ENCODE assay signal across 20 cellular contexts in the genomic region with DNA sequence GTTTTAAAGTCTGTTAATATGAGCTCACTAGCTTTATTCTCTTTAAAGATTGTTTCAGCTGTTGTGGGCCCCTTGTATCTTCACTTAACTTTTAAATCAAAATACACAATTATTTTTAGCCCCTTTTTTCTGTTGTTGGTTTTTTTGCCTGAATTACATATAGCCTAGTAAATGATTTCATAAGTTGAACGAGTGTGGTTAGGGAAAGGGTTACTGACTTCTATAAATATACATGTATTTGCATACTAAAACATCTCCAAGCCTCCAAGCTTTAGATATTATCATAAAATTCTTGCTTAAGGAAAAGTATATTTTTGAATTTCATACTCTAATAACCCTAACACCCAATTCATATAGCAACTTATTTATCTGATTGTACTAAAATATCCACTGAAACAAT.
DNase-seq lines count a peak whose midpoint lies in the region; ATAC-seq lines count a peak whose summit lies in the region.
"Had no signal": no experiment of that assay in that cellular context is flagged by ENCODE, and none has a peak within 500 bp of the region (broad histone marks: within the 10 kb centered on the region; RNA-seq: fewer than 3 reads in every experiment).

No MANE protein-coding gene starts in this region.

- ATAC-seq in GM18870 (IDR thresholded peaks at IDR 0.05; ENCODE audit: unreplicated experiment) (peak; percentile 71), GM21381 (IDR thresholded peaks at IDR 0.05; ENCODE audit: unreplicated experiment) (peak; percentile 66), HG03139 (IDR thresholded peaks at IDR 0.05; ENCODE audit: unreplicated experiment) (peak; percentile 69), HG03565 (IDR thresholded peaks at IDR 0.05; ENCODE audit: unreplicated experiment) (peak; percentile 36), HG02970 (IDR thresholded peaks at IDR 0.05; ENCODE audit: low FRiP score, unreplicated experiment) (no peak), GM18517 (IDR thresholded peaks at IDR 0.05; ENCODE audit: unreplicated experiment) (no peak)
- ATAC-seq: A549, HepG2, K562, Panc1, T-cell had no signal

- no peak for DNase-seq in activated naive CD4-positive, alpha-beta T cell (lab: John Stamatoyannopoulos, UW)
- no peak for DNase-seq in pons (ENCODE audit: low spot score)
- DNase-seq: BE2C, DMS53, MG63, NCI-H1417 treated with DMSO at 0.1 percent for 48 hours, NCI-H187, NCI-H446, NCI-H748 treated with DMSO at 0.1 percent for 48 hours, T-cell had no signal

Comparison
In these comparisons a context has a peak if more than half of its experiments do, and no peak if none do; other contexts are left out.
1. ATAC-seq: peak in GM18870 (single experiment), GM21381 (single experiment), HG03139 (single experiment) and HG03565 (single experiment); none in HG02970 (single experiment) and GM18517 (single experiment).